ENCODE assay signal across 8 cellular contexts in the genomic region with DNA sequence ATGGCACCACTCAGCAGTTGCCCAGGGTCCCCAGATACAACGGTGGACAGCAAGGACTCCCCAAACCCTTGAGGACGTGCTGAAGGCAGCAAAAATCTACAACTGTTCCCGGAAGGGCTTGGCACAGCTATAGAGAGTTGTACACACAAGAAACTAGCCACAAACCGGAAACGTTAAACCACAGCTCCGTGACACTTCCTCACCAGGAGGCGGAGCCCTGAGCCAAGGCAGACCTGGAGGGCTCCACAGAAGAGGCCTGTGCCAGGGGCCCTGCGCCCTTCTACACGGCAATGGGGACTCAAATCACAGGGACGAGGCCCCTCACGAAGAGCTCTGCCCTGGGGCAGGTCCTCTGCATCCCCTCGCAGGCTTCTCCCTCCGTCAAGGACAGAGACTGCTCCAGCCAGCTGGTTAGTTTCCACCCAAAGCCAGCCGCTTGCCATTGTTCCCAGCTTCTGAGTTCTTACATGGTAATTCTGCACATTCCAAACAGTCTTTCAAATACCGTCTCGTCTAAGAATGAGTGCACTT.
DNase-seq lines count a peak whose midpoint lies in the region; ATAC-seq and TF ChIP-seq lines count a peak whose summit lies in the region.

No MANE protein-coding gene starts in this region.

- H3K4me3 ChIP-seq in neutrophil (ENCODE audit: low read depth in 1 of 2, low read length in 1 of 2) (peak overlapping the region; percentile 82 to 91), testis (no peak overlapping the region)

- intact Hi-C loops in testis (cut with DNase I; ENCODE audit: low total_unique reads), result no loop called here

- TF ChIP-seq CTCF in GM10266 (IDR thresholded peaks at IDR 0.05; ENCODE audit: control insufficient read depth, insufficient read depth, low read depth, missing control alignments) (peak; percentile 58), neutrophil (IDR thresholded peaks at IDR 0.05) (peak; percentile 61), testis (IDR thresholded peaks at IDR 0.05) (peak in 1 of 3 experiments; percentile 13)

- no peak for TF ChIP-seq POLR2A in testis (IDR thresholded peaks at IDR 0.05)

- peak overlapping the region; percentile 38 for H3K27ac ChIP-seq in epithelial cell of prostate
- H3K27ac ChIP-seq in neutrophil, result peak overlapping the region; percentile 93
- peak overlapping the region; percentile 39 to 71 for H3K27ac ChIP-seq in testis

- H3K4me1 ChIP-seq in neutrophil (ENCODE audit: control insufficient read depth in 1 of 2, insufficient read depth in 1 of 2, low read depth in 1 of 2, low read length in 1 of 2) (peaks cover 84 to 96% of the 10 kb centered on the region in 2 experiments), testis (peaks cover 50% of the 10 kb centered on the region)

- no peaks in the 10 kb centered on the region for H3K27me3 ChIP-seq in neutrophil
- H3K27me3 ChIP-seq in testis, result no peaks in the 10 kb centered on the region

- no peaks in the 10 kb centered on the region for H3K36me3 ChIP-seq in neutrophil
- H3K36me3 ChIP-seq in testis (ENCODE audit: low read depth, missing control alignments), result no peaks in the 10 kb centered on the region

- ATAC-seq in HG02571 (IDR thresholded peaks at IDR 0.05; ENCODE audit: unreplicated experiment), result peak; percentile 92

- WGBS in testis, 2 donors, result 46% methylated on average over 15 to 16 of the region's 16 CpGs

- H3K9me3 ChIP-seq in neutrophil, result no peaks in the 10 kb centered on the region
- H3K9me3 ChIP-seq in testis, result no peaks in the 10 kb centered on the region

- peak; percentile 83 for DNase-seq in GM10266 (ENCODE audit: extremely low spot score)
- peak; percentile 64 for DNase-seq in NCI-H2107 treated with DMSO at 0.1 percent for 48 hours (lab: John Stamatoyannopoulos, UW; ENCODE audit: unreplicated experiment)
- peak in 2 of 3 experiments; percentile 74 to 76 for DNase-seq in activated CD8-positive, alpha-beta memory T cell treated with anti-CD3 and anti-CD28 coated beads for 48 hours (ENCODE audit: low read depth in 2 of 3, low spot score in 2 of 3)
- no peak for DNase-seq in epithelial cell of prostate (ENCODE audit: low read depth, low spot score)
- peak; percentile 69 for DNase-seq in testis
- DNase-seq in DMS153 (lab: John Stamatoyannopoulos, UW), result no peak

Comparison
In these comparisons a context has a peak if more than half of its experiments do, and no peak if none do; other contexts are left out.
1. DNase-seq: peak in GM10266 (single experiment), NCI-H2107 treated with DMSO at 0.1 percent for 48 hours (single experiment), activated CD8-positive, alpha-beta memory T cell treated with anti-CD3 and anti-CD28 coated beads for 48 hours (2 of 3) and testis (single experiment); none in epithelial cell of prostate (single experiment) and DMS153 (single experiment).
2. H3K27ac ChIP-seq: peak in every context shown above with its lines; median percentile 93 in neutrophil; 55 in testis; 38 in epithelial cell of prostate.
3. H3K4me3 ChIP-seq: peak in neutrophil (2 of 2); none in testis (0 of 2).